In the genomic region with DNA sequence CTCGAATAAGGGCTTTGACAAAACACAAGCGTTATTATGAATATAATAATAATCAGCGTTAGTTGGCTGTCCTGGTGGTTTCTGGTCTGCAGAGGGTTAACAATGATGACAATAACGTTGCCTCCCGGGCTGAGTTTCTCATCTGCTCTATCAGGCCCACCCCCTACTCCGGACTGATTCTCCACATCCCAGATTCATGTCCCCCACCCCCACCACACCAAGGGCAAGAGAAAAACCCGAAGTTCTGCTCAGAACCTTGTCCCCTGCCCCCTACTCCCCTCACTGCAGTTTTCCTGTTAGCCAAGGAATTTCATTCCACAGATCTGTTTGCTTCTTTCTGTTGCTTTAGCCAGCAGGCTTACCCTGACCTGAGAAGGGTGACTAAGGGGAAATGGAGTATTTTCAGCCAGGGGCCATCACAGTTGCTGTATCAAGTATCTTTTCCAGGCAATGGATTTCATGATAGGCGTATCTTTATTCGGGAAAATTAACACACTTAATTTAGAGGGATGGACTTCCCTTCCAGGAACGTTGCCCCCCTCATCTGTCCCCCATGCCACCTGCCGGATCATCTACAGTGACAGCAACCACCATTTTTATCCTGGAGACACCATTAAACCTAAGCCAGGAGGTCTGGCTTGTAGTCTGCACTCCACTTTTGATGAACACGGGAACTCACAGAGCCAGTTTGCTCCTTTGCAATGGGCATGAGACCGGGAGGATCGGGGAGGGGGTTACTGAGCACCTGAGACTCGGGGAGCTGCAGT, we compare ENCODE assay signal across 2 cellular contexts.
TF ChIP-seq lines count a peak whose summit lies in the region.

No MANE protein-coding gene starts in this region.

TF ChIP-seq in GM23338, 12 proteins besides CTCF, POLR2A, EP300 and RAD21 (continues in another document):
- TF ChIP-seq JUNB (IDR thresholded peaks at IDR 0.05; ENCODE audit: unreplicated experiment) (no peak), EZH2 (IDR thresholded peaks at IDR 0.05; ENCODE audit: low read depth, unreplicated experiment) (no peak), ZNF114 (CRISPR knock-in tag; IDR thresholded peaks at IDR 0.05) (no peak), ZNF331 (CRISPR knock-in tag; IDR thresholded peaks at IDR 0.05; ENCODE audit: low read depth) (no peak), CREB1 (CRISPR knock-in tag; IDR thresholded peaks at IDR 0.05; ENCODE audit: low read depth) (no peak), EZH2phosphoT487 (IDR thresholded peaks at IDR 0.05; ENCODE audit: unreplicated experiment) (no peak), POLR2AphosphoS5 (IDR thresholded peaks at IDR 0.05; ENCODE audit: low read depth) (no peak), STAT1 (IDR thresholded peaks at IDR 0.05; ENCODE audit: unreplicated experiment) (no peak), NANOG (IDR thresholded peaks at IDR 0.05; ENCODE audit: borderline replicate concordance) (no peak)
- TF ChIP-seq, protein P1, sequence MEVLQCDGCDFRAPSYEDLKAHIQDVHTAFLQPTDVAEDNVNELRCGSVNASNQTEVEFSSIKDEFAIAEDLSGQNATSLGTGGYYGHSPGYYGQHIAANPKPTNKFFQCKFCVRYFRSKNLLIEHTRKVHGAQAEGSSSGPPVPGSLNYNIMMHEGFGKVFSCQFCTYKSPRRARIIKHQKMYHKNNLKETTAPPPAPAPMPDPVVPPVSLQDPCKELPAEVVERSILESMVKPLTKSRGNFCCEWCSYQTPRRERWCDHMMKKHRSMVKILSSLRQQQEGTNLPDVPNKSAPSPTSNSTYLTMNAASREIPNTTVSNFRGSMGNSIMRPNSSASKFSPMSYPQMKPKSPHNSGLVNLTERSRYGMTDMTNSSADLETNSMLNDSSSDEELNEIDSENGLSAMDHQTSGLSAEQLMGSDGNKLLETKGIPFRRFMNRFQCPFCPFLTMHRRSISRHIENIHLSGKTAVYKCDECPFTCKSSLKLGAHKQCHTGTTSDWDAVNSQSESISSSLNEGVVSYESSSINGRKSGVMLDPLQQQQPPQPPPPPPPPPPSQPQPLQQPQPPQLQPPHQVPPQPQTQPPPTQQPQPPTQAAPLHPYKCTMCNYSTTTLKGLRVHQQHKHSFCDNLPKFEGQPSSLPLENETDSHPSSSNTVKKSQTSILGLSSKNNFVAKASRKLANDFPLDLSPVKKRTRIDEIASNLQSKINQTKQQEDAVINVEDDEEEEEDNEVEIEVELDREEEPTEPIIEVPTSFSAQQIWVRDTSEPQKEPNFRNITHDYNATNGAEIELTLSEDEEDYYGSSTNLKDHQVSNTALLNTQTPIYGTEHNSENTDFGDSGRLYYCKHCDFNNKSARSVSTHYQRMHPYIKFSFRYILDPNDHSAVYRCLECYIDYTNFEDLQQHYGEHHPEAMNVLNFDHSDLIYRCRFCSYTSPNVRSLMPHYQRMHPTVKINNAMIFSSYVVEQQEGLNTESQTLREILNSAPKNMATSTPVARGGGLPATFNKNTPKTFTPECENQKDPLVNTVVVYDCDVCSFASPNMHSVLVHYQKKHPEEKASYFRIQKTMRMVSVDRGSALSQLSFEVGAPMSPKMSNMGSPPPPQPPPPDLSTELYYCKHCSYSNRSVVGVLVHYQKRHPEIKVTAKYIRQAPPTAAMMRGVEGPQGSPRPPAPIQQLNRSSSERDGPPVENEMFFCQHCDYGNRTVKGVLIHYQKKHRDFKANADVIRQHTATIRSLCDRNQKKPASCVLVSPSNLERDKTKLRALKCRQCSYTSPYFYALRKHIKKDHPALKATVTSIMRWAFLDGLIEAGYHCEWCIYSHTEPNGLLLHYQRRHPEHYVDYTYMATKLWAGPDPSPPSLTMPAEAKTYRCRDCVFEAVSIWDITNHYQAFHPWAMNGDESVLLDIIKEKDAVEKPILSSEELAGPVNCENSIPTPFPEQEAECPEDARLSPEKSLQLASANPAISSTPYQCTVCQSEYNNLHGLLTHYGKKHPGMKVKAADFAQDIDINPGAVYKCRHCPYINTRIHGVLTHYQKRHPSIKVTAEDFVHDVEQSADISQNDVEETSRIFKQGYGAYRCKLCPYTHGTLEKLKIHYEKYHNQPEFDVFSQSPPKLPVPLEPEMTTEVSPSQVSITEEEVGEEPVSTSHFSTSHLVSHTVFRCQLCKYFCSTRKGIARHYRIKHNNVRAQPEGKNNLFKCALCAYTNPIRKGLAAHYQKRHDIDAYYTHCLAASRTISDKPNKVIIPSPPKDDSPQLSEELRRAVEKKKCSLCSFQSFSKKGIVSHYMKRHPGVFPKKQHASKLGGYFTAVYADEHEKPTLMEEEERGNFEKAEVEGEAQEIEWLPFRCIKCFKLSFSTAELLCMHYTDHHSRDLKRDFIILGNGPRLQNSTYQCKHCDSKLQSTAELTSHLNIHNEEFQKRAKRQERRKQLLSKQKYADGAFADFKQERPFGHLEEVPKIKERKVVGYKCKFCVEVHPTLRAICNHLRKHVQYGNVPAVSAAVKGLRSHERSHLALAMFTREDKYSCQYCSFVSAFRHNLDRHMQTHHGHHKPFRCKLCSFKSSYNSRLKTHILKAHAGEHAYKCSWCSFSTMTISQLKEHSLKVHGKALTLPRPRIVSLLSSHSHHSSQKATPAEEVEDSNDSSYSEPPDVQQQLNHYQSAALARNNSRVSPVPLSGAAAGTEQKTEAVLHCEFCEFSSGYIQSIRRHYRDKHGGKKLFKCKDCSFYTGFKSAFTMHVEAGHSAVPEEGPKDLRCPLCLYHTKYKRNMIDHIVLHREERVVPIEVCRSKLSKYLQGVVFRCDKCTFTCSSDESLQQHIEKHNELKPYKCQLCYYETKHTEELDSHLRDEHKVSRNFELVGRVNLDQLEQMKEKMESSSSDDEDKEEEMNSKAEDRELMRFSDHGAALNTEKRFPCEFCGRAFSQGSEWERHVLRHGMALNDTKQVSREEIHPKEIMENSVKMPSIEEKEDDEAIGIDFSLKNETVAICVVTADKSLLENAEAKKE (CRISPR knock-in tag; IDR thresholded peaks at IDR 0.05): no peak
- TF ChIP-seq, protein P2, sequence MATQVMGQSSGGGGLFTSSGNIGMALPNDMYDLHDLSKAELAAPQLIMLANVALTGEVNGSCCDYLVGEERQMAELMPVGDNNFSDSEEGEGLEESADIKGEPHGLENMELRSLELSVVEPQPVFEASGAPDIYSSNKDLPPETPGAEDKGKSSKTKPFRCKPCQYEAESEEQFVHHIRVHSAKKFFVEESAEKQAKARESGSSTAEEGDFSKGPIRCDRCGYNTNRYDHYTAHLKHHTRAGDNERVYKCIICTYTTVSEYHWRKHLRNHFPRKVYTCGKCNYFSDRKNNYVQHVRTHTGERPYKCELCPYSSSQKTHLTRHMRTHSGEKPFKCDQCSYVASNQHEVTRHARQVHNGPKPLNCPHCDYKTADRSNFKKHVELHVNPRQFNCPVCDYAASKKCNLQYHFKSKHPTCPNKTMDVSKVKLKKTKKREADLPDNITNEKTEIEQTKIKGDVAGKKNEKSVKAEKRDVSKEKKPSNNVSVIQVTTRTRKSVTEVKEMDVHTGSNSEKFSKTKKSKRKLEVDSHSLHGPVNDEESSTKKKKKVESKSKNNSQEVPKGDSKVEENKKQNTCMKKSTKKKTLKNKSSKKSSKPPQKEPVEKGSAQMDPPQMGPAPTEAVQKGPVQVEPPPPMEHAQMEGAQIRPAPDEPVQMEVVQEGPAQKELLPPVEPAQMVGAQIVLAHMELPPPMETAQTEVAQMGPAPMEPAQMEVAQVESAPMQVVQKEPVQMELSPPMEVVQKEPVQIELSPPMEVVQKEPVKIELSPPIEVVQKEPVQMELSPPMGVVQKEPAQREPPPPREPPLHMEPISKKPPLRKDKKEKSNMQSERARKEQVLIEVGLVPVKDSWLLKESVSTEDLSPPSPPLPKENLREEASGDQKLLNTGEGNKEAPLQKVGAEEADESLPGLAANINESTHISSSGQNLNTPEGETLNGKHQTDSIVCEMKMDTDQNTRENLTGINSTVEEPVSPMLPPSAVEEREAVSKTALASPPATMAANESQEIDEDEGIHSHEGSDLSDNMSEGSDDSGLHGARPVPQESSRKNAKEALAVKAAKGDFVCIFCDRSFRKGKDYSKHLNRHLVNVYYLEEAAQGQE (IDR thresholded peaks at IDR 0.05; ENCODE audit: unreplicated experiment): no peak

TF ChIP-seq in H1, 55 proteins besides CTCF, POLR2A, EP300 and RAD21:
- TF ChIP-seq ATF2 (IDR thresholded peaks at IDR 0.05; ENCODE audit: low read length) (no peak), GTF2F1 (IDR thresholded peaks at IDR 0.05; ENCODE audit: borderline replicate concordance, low read depth, low read length) (no peak), EZH2 (IDR thresholded peaks at IDR 0.05; ENCODE audit: low read depth, low read length, severe bottlenecking) (peak; percentile 25)
